ENCODE assay signal across 1 cellular context in the genomic region with DNA sequence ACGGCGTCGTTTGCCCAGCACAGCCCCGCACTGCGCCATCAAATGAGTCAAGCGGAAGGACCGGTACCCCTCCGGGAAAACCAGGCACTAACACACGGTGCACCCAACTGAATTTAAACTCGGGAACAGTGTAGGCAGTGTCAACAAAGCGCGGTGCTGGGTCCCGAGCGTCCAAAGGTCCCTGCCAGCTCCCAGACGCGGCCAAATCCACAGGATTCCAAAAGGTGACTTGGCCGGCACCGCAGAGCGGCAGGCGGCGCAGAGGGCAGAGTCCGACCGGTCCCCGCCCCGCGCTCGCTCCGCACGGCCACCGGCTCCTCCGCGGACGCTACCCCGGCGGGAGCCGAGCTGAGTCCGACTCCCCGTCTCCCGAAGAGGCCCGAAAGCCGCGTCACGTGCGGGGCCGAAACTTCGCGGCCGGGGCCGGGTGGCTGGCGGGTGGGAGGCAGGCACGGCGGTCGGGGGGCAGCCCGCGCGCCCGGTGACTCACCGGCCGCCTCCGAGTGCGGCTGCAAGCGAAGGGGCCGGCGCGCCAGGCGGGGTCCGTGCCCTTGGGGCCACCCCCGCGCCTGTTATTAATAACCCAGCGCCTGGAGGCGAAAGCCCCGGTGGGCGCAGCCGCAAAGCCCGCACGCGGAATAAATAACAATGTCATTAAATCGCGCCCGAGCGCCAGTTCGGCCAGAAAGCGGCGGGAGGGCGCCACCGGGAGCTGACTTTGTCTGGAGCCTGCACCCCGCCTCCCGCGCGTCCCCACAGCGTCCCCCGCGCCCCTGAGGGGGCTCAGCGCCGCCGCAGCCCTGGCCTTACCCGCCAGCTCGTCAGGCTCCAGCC.
TF ChIP-seq lines count a peak whose summit lies in the region.

No MANE protein-coding gene starts in this region.

TF ChIP-seq in GM23338, 12 proteins besides CTCF, POLR2A, EP300 and RAD21 (continued from another document):
- TF ChIP-seq, protein P1, sequence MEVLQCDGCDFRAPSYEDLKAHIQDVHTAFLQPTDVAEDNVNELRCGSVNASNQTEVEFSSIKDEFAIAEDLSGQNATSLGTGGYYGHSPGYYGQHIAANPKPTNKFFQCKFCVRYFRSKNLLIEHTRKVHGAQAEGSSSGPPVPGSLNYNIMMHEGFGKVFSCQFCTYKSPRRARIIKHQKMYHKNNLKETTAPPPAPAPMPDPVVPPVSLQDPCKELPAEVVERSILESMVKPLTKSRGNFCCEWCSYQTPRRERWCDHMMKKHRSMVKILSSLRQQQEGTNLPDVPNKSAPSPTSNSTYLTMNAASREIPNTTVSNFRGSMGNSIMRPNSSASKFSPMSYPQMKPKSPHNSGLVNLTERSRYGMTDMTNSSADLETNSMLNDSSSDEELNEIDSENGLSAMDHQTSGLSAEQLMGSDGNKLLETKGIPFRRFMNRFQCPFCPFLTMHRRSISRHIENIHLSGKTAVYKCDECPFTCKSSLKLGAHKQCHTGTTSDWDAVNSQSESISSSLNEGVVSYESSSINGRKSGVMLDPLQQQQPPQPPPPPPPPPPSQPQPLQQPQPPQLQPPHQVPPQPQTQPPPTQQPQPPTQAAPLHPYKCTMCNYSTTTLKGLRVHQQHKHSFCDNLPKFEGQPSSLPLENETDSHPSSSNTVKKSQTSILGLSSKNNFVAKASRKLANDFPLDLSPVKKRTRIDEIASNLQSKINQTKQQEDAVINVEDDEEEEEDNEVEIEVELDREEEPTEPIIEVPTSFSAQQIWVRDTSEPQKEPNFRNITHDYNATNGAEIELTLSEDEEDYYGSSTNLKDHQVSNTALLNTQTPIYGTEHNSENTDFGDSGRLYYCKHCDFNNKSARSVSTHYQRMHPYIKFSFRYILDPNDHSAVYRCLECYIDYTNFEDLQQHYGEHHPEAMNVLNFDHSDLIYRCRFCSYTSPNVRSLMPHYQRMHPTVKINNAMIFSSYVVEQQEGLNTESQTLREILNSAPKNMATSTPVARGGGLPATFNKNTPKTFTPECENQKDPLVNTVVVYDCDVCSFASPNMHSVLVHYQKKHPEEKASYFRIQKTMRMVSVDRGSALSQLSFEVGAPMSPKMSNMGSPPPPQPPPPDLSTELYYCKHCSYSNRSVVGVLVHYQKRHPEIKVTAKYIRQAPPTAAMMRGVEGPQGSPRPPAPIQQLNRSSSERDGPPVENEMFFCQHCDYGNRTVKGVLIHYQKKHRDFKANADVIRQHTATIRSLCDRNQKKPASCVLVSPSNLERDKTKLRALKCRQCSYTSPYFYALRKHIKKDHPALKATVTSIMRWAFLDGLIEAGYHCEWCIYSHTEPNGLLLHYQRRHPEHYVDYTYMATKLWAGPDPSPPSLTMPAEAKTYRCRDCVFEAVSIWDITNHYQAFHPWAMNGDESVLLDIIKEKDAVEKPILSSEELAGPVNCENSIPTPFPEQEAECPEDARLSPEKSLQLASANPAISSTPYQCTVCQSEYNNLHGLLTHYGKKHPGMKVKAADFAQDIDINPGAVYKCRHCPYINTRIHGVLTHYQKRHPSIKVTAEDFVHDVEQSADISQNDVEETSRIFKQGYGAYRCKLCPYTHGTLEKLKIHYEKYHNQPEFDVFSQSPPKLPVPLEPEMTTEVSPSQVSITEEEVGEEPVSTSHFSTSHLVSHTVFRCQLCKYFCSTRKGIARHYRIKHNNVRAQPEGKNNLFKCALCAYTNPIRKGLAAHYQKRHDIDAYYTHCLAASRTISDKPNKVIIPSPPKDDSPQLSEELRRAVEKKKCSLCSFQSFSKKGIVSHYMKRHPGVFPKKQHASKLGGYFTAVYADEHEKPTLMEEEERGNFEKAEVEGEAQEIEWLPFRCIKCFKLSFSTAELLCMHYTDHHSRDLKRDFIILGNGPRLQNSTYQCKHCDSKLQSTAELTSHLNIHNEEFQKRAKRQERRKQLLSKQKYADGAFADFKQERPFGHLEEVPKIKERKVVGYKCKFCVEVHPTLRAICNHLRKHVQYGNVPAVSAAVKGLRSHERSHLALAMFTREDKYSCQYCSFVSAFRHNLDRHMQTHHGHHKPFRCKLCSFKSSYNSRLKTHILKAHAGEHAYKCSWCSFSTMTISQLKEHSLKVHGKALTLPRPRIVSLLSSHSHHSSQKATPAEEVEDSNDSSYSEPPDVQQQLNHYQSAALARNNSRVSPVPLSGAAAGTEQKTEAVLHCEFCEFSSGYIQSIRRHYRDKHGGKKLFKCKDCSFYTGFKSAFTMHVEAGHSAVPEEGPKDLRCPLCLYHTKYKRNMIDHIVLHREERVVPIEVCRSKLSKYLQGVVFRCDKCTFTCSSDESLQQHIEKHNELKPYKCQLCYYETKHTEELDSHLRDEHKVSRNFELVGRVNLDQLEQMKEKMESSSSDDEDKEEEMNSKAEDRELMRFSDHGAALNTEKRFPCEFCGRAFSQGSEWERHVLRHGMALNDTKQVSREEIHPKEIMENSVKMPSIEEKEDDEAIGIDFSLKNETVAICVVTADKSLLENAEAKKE (CRISPR knock-in tag; IDR thresholded peaks at IDR 0.05), result no peak
